ENCODE assay signal across 9 cellular contexts in the genomic region with DNA sequence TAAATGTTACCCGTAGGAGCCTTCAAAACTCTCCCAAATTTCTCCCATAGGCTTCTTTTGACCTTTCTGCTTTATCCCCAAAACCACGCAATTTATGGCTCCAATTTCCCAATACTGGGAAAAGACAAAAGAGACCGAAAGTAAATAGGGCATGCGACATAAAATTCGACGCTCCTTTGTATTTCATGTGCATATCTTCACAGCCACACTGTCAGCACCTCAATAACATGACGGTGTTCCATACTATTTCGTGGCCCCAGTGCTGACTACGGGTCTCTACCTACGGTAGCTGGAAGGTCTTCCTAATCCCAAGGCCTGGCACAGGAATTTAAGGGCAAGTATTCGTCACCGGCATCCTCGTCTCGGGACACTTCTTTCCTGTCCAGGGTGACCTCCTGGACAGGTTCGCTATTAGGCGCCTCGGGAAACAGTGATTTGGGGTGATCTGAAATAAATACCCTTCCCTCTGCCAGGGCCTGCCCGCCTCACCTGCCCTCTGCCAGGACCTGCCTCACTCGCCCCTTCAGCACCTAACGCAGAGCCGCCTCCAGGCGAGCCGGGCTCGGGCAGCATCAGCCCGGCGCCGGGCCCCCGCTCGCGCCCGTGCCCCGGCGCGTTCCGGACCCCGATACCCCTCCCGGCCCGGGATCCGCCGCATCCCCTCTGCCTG. TPM values are rescaled to one million over a fixed set of nuclear protein-coding genes. Genes with fewer than 3 reads are reported as not detected.
A peak's percentile ranks its signal among the peaks of the same experiment; 100 is the strongest.
DNase-seq lines count a peak whose midpoint lies in the region; ATAC-seq, FAIRE-seq and TF ChIP-seq lines count a peak whose summit lies in the region.
"Had no signal": no experiment of that assay in that cellular context is flagged by ENCODE, and none has a peak within 500 bp of the region (broad histone marks: within the 10 kb centered on the region; RNA-seq: fewer than 3 reads in every experiment).

No MANE protein-coding gene starts in this region.

- H3K27me3 ChIP-seq in CD8-positive, alpha-beta memory T cell (ENCODE audit: insufficient read depth, low read length, poor library complexity, severe bottlenecking) = no peaks in the 10 kb centered on the region
- H3K27me3 ChIP-seq in pancreas (no peaks in the 10 kb centered on the region), tibial artery (no peaks in the 10 kb centered on the region)

- no peak for TF ChIP-seq CTCF in glutamatergic neuron (IDR thresholded peaks at IDR 0.05; ENCODE audit: partially characterized antibody, unreplicated experiment)
- TF ChIP-seq CTCF in pancreas (IDR thresholded peaks at IDR 0.05) = no peak
- no peak for TF ChIP-seq CTCF in tibial artery (IDR thresholded peaks at IDR 0.05)

- H3K27ac ChIP-seq in CD8-positive, alpha-beta memory T cell (ENCODE audit: low read depth, low read length) = peak overlapping the region; percentile 54
- H3K27ac ChIP-seq in pancreas (peak overlapping the region; percentile 55 to 87 (median 75)), tibial artery (peak overlapping the region; percentile 77 to 87)

- no peaks in the 10 kb centered on the region for H3K9me3 ChIP-seq in CD8-positive, alpha-beta memory T cell (ENCODE audit: low read length)
- H3K9me3 ChIP-seq in pancreas (no peaks in the 10 kb centered on the region), tibial artery (no peaks in the 10 kb centered on the region)

- DNase-seq in CD8-positive, alpha-beta memory T cell = peak; percentile 49 to 81 (median 71)
- DNase-seq in HK-2 (ENCODE audit: unreplicated experiment) = peak; percentile 64
- peak; percentile 79 for DNase-seq in RPMI8226
- peak; percentile 7 to 67 (median 41) for DNase-seq in activated naive CD4-positive, alpha-beta T cell (lab: John Stamatoyannopoulos, UW)
- peak; percentile 67 for DNase-seq in glutamatergic neuron
- peak; percentile 69 to 88 (median 71) for DNase-seq in pancreas
- peak; percentile 48 to 77 for DNase-seq in tibial artery

- no peak for FAIRE-seq in pancreas (lab: Jason Lieb, UNC)
- FAIRE-seq: endometrium had no signal

- H3K4me1 Mint-ChIP-seq in CD8-positive, alpha-beta memory T cell = peaks cover 20 to 37% (median 31%) of the 10 kb centered on the region in 3 donors
- peaks cover 5% of the 10 kb centered on the region for H3K4me1 Mint-ChIP-seq in glutamatergic neuron (ENCODE audit: low read depth, unreplicated experiment)

- POLR2A ChIA-PET in CD8-positive, alpha-beta memory T cell (lab: Charles Lee) = interaction anchor here (0.5 kb wide), 1 partner anchor 282 kb away, joined by 4 read pairs; no protein-coding TSS in a partner anchor

- ATAC-seq in GM19463 (IDR thresholded peaks at IDR 0.05; ENCODE audit: unreplicated experiment) (peak; percentile 68), pancreas (peak; percentile 73 to 84 (median 76))

- WGBS in pancreas, 2 donors = 4% methylated on average over 27 to 40 of the region's 40 CpGs

- intact Hi-C loops in pancreas (cut with DNase I) (no loop called here), tibial artery (cut with DNase I; ENCODE audit: low total_unique reads) (no loop called here)

- peak overlapping the region; percentile 84 to 93 (median 87) for H3K4me3 Mint-ChIP-seq in CD8-positive, alpha-beta memory T cell
- peak overlapping the region; percentile 82 for H3K4me3 Mint-ChIP-seq in glutamatergic neuron (ENCODE audit: unreplicated experiment)

- H3K4me1 ChIP-seq in CD8-positive, alpha-beta memory T cell (ENCODE audit: insufficient read depth, low read length) = peaks cover 18% of the 10 kb centered on the region
- H3K4me1 ChIP-seq in pancreas = peaks cover 9 to 14% (median 10%) of the 10 kb centered on the region in 3 donors
- H3K4me1 ChIP-seq in tibial artery = peaks cover 0 to 24% (median 8%) of the 10 kb centered on the region in 4 donors

- H3K4me3 ChIP-seq in CD8-positive, alpha-beta memory T cell (ENCODE audit: low read length) = peak overlapping the region; percentile 81
- H3K4me3 ChIP-seq in pancreas (peak overlapping the region; percentile 84 to 96 (median 89)), tibial artery (peak overlapping the region; percentile 70 to 99)

- no peaks in the 10 kb centered on the region for H3K36me3 ChIP-seq in CD8-positive, alpha-beta memory T cell (ENCODE audit: insufficient read depth, low read length)
- H3K36me3 ChIP-seq in pancreas (no peaks in the 10 kb centered on the region), tibial artery (no peaks in the 10 kb centered on the region)

- H3K27ac Mint-ChIP-seq in CD8-positive, alpha-beta memory T cell = peak overlapping the region; percentile 11 to 84 (median 76)
- H3K27ac Mint-ChIP-seq in glutamatergic neuron (ENCODE audit: unreplicated experiment) = peak overlapping the region; percentile 49

- H3K9me3 Mint-ChIP-seq in CD8-positive, alpha-beta memory T cell = no peaks in the 10 kb centered on the region
- peaks cover 1% of the 10 kb centered on the region for H3K9me3 Mint-ChIP-seq in glutamatergic neuron (ENCODE audit: unreplicated experiment)

- H3K27me3 Mint-ChIP-seq in CD8-positive, alpha-beta memory T cell = peaks cover 0 to 1% of the 10 kb centered on the region in 2 donors
- H3K27me3 Mint-ChIP-seq in glutamatergic neuron (ENCODE audit: unreplicated experiment) = peaks cover 15% of the 10 kb centered on the region

- peaks cover 0 to 2% (median 0%) of the 10 kb centered on the region in 3 donors for H3K36me3 Mint-ChIP-seq in CD8-positive, alpha-beta memory T cell
- H3K36me3 Mint-ChIP-seq in glutamatergic neuron (ENCODE audit: unreplicated experiment) = peaks cover 5% of the 10 kb centered on the region

- CTCF ChIA-PET in CD8-positive, alpha-beta memory T cell (lab: Charles Lee) = interaction anchor here (1.2 kb wide), 1 partner anchor 66 kb away, joined by 3 read pairs; no protein-coding TSS in a partner anchor

RNA-seq across cellular contexts. Expression of a gene that starts 0.7 kb away (rescaled TPM):
- 10 to 100 TPM; 15.2 to 16.8 TPM for total RNA-seq in CD8-positive, alpha-beta memory T cell
- polyA plus RNA-seq in CD8-positive, alpha-beta memory T cell = 19.4 TPM
- total RNA-seq in glutamatergic neuron (ENCODE audit: unreplicated experiment) = 41.7 TPM
- total RNA-seq in pancreas = 10 to 100 TPM; 10.8 to 17.0 (median 14.0) TPM
- polyA plus RNA-seq in pancreas = 10 to 100 TPM; 24.1 to 27.8 TPM

Comparison
In these comparisons a context has a peak if more than half of its experiments do, and no peak if none do; other contexts are left out.
1. Peak in every context shown above with its lines: DNase-seq, ATAC-seq, H3K4me3 ChIP-seq and H3K27ac ChIP-seq.